ENCODE assay signal across 26 cellular contexts in genomic region chr15:57789225-57789624, GRCh38.
"Had no signal": no experiment of that assay in that cellular context is flagged by ENCODE, and none has a peak within 500 bp of the region (broad histone marks: within the 10 kb centered on the region; RNA-seq: fewer than 3 reads in every experiment).

No MANE protein-coding gene starts in this region.

- H3K9me3 ChIP-seq: SJSA1 had no signal

- H3K27me3 Mint-ChIP-seq: brain had no signal

- H3K36me3 Mint-ChIP-seq: activated CD8-positive, alpha-beta memory T cell treated with anti-CD3 and anti-CD28 coated beads, Interleukin-2, amount 10 ng/mL, durations not matched to agents 7 days and 5 days; activated naive CD8-positive, alpha-beta T cell; brain; IgD-negative memory B cell; WTC11 had no signal

- ATAC-seq: activated CD8-positive, alpha-beta memory T cell treated with anti-CD3 and anti-CD28 coated beads, Interleukin-2, amount 10 ng/mL, durations not matched to agents 7 days and 5 days; Panc1; WTC11 had no signal

- H3K27ac ChIP-seq: SJSA1 had no signal

- H3K27ac Mint-ChIP-seq: activated CD8-positive, alpha-beta memory T cell treated with anti-CD3 and anti-CD28 coated beads, Interleukin-2, amount 10 ng/mL, durations not matched to agents 7 days and 5 days; activated naive CD4-positive, alpha-beta T cell treated with anti-CD3 and anti-CD28 coated beads for 36 hours; activated naive CD8-positive, alpha-beta T cell; activated T-cell treated with anti-CD3 and anti-CD28 coated beads, Interleukin-2, amount 50 U/mL, for 24 hours; activated T-helper 1 cell treated with anti-CD3 and anti-CD28 coated beads, Interleukin-12 subunit alpha, Interleukin-12 subunit beta, Interleukin-2, Interleukin-4 antibody, amounts not matched to agents 30 ng/mL and 10 ng/mL and 1 ng/mL, durations not matched to agents 14 hours and 24 hours and 36 hours; brain; IgD-negative memory B cell; T-helper 1 cell treated with Interleukin-12 subunit alpha and Interleukin-12 subunit beta and Interleukin-4 antibody, amounts not matched to agents 30 μg/mL and 1 μg/mL, for 36 hours; WTC11 had no signal

- H3K4me3 Mint-ChIP-seq: activated CD8-positive, alpha-beta memory T cell treated with anti-CD3 and anti-CD28 coated beads, Interleukin-2, amount 10 ng/mL, durations not matched to agents 7 days and 5 days; activated naive CD4-positive, alpha-beta T cell treated with anti-CD3 and anti-CD28 coated beads for 36 hours; activated naive CD8-positive, alpha-beta T cell; activated T-cell treated with anti-CD3 and anti-CD28 coated beads, Interleukin-2, amount 50 U/mL, for 24 hours; activated T-helper 1 cell treated with anti-CD3 and anti-CD28 coated beads, Interleukin-12 subunit alpha, Interleukin-12 subunit beta, Interleukin-2, Interleukin-4 antibody, amounts not matched to agents 30 ng/mL and 10 ng/mL and 1 ng/mL, durations not matched to agents 14 hours and 24 hours and 36 hours; brain; IgD-negative memory B cell; T-helper 1 cell treated with Interleukin-12 subunit alpha and Interleukin-12 subunit beta and Interleukin-4 antibody, amounts not matched to agents 30 μg/mL and 1 μg/mL, for 36 hours; WTC11 had no signal

- H3K9me3 Mint-ChIP-seq: activated naive CD4-positive, alpha-beta T cell treated with anti-CD3 and anti-CD28 coated beads for 36 hours; activated T-cell treated with anti-CD3 and anti-CD28 coated beads, Interleukin-2, amount 50 U/mL, for 24 hours; activated T-helper 1 cell treated with anti-CD3 and anti-CD28 coated beads, Interleukin-12 subunit alpha, Interleukin-12 subunit beta, Interleukin-2, Interleukin-4 antibody, amounts not matched to agents 30 ng/mL and 10 ng/mL and 1 ng/mL, durations not matched to agents 14 hours and 24 hours and 36 hours; brain; IgD-negative memory B cell; T-helper 1 cell treated with Interleukin-12 subunit alpha and Interleukin-12 subunit beta and Interleukin-4 antibody, amounts not matched to agents 30 μg/mL and 1 μg/mL, for 36 hours; WTC11 had no signal

- H3K36me3 ChIP-seq: SJSA1 had no signal

- H3K4me1 Mint-ChIP-seq: activated CD8-positive, alpha-beta memory T cell treated with anti-CD3 and anti-CD28 coated beads, Interleukin-2, amount 10 ng/mL, durations not matched to agents 7 days and 5 days; IgD-negative memory B cell; WTC11 had no signal

- DNase-seq: activated CD4-positive, alpha-beta T cell treated with anti-CD3 and anti-CD28 coated beads for 48 hours; activated CD4-positive, alpha-beta T cell treated with anti-CD3 and anti-CD28 coated beads, Interleukin-2, amount 50 U/mL, for 48 hours; activated CD4-positive, CD25-positive, alpha-beta regulatory T cell treated with anti-CD3 and anti-CD28 coated beads, Interleukin-2, amount 50 U/mL, for 72 hours; activated CD8-positive, alpha-beta memory T cell treated with anti-CD3 and anti-CD28 coated beads, Interleukin-2, amount 10 ng/mL, durations not matched to agents 7 days and 5 days; activated effector memory CD4-positive, alpha-beta T cell treated with anti-CD3 and anti-CD28 coated beads, Interleukin-2, amount 50 U/mL, for 16 hours; activated naive CD4-positive, alpha-beta T cell treated with anti-CD3 and anti-CD28 coated beads for 36 hours; activated T-cell treated with anti-CD3 and anti-CD28 coated beads, Interleukin-2, amount 50 U/mL, for 24 hours; amygdala; KG1; NCI-H1048; NCI-H1417; NCI-H1930; NCI-H345; NCI-H510A; NCI-H526 treated with DMSO at 0.1 percent for 48 hours; NCI-H82; RPMI8226; SHP77 had no signal

- H3K4me3 ChIP-seq: SJSA1 had no signal
